23 cellular contexts compared by ENCODE assay signal in the genomic region with DNA sequence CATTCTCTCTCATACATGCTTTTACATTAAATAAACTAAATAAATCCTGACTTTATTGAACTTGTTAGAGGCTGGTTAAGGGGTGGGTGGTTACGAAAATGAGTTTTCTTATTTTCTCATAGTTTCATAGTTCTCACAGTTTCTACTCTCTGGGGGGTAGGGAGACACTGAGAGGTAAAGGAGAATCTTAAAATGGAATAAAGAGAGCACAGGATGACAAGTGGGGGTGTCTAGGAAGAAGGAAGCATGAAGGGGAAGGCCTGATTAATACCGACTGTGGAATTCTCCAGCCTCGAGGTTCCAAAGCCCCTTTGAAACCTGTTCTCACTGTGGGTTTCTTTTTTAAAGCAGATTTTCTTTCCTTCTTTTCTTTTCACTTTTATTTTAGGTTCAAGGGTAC.
A peak's percentile ranks its signal among the peaks of the same experiment; 100 is the strongest.
DNase-seq lines count a peak whose midpoint lies in the region; ATAC-seq, FAIRE-seq and TF ChIP-seq lines count a peak whose summit lies in the region.
"Had no signal": no experiment of that assay in that cellular context is flagged by ENCODE, and none has a peak within 500 bp of the region (broad histone marks: within the 10 kb centered on the region; RNA-seq: fewer than 3 reads in every experiment).

No MANE protein-coding gene starts in this region.

- ATAC-seq in GM21360 (IDR thresholded peaks at IDR 0.05; ENCODE audit: unreplicated experiment) (peak; percentile 44), HG03066 (IDR thresholded peaks at IDR 0.05; ENCODE audit: low read depth, unreplicated experiment) (peak; percentile 47), HG03565 (IDR thresholded peaks at IDR 0.05; ENCODE audit: unreplicated experiment) (peak; percentile 23)

- DNase-seq in GM12892 (ENCODE audit: insufficient read length), result no peak
- DNase-seq in NCI-H1092 treated with DMSO at 0.1 percent for 48 hours (lab: John Stamatoyannopoulos, UW), result no peak
- no peak for DNase-seq in NCI-H446 treated with DMSO at 0.1 percent for 48 hours (lab: John Stamatoyannopoulos, UW)
- DNase-seq in endothelial cell (ENCODE audit: low spot score), result no peak
- DNase-seq in NCI-H2081 (lab: John Stamatoyannopoulos, UW), result no peak
- DNase-seq: DND-41, Karpas-422, MG63, NCI-H1092, NCI-H146, NCI-H2029 treated with DMSO at 0.1 percent for 48 hours, NCI-H2171 treated with DMSO at 0.1 percent for 48 hours, NCI-H446, OCI-M1, Right ventricle myocardium superior had no signal

- no peak overlapping the region for H3K27ac Mint-ChIP-seq in endothelial cell (ENCODE audit: unreplicated experiment)
- H3K27ac Mint-ChIP-seq: CD14-positive monocyte; IgD-negative memory B cell; T-helper 2 cell treated with Interferon-gamma antibody and Interleukin-4, amounts not matched to agents 5 μg/mL and 100 μg/mL, for 36 hours had no signal

- TF ChIP-seq CTCF in endothelial cell (IDR thresholded peaks at IDR 0.05; ENCODE audit: unreplicated experiment), result no peak

- no peak overlapping the region for H3K4me3 Mint-ChIP-seq in endothelial cell (ENCODE audit: unreplicated experiment)
- H3K4me3 Mint-ChIP-seq: CD14-positive monocyte; IgD-negative memory B cell; T-helper 2 cell treated with Interferon-gamma antibody and Interleukin-4, amounts not matched to agents 5 μg/mL and 100 μg/mL, for 36 hours had no signal

- H3K4me1 Mint-ChIP-seq in endothelial cell (ENCODE audit: unreplicated experiment), result no peaks in the 10 kb centered on the region
- H3K4me1 Mint-ChIP-seq: IgD-negative memory B cell had no signal

- H3K36me3 Mint-ChIP-seq in endothelial cell (ENCODE audit: low read depth, unreplicated experiment), result no peaks in the 10 kb centered on the region
- H3K36me3 Mint-ChIP-seq: CD14-positive monocyte had no signal

- FAIRE-seq in GM12892 (lab: Jason Lieb, UNC), result peak; percentile 70
- FAIRE-seq: H1, HTR-8/SVneo had no signal

- no peaks in the 10 kb centered on the region for H3K9me3 Mint-ChIP-seq in endothelial cell (ENCODE audit: unreplicated experiment)
- H3K9me3 Mint-ChIP-seq: T-helper 2 cell treated with Interferon-gamma antibody and Interleukin-4, amounts not matched to agents 5 μg/mL and 100 μg/mL, for 36 hours had no signal

- no peak for TF ChIP-seq POLR2A in GM12892 (IDR thresholded peaks at IDR 0.05; ENCODE audit: low read depth, low read length)

- no peaks in the 10 kb centered on the region for H3K27me3 Mint-ChIP-seq in endothelial cell (ENCODE audit: unreplicated experiment)
